Comparison of ENCODE assay signal across 18 cellular contexts in genomic region chr3:174536319-174536718, GRCh38.
"Had no signal": no experiment of that assay in that cellular context is flagged by ENCODE, and none has a peak within 500 bp of the region (broad histone marks: within the 10 kb centered on the region; RNA-seq: fewer than 3 reads in every experiment).

No MANE protein-coding gene starts in this region.

- H3K36me3 ChIP-seq: heart left ventricle, neutrophil, right lobe of liver, spleen, tibial artery, upper lobe of left lung, uterus had no signal

- DNase-seq: effector memory CD4-positive, alpha-beta T cell; heart left ventricle; hippocampal formation; kidney glomerular epithelial cell; mesendoderm; naive B cell; psoas muscle; retina; right lobe of liver; spleen; stimulated activated CD4-positive, alpha-beta T cell treated with anti-CD3 and anti-CD28 coated beads, Interleukin-15, amount 100 ng/mL, for 24 hours; stimulated activated CD4-positive, alpha-beta T cell treated with anti-CD3 and anti-CD28 coated beads, Interleukin-1b, Interleukin-23, amount 100 ng/mL, for 48 hours; stimulated activated CD4-positive, alpha-beta T cell treated with anti-CD3 and anti-CD28 coated beads, Interleukin-4, amount 100 ng/mL, for 24 hours; tibial artery; upper lobe of left lung; uterus had no signal

- H3K27ac ChIP-seq: heart left ventricle, neutrophil, psoas muscle, right lobe of liver, spleen, tibial artery, upper lobe of left lung, uterus had no signal

- FAIRE-seq: frontal cortex had no signal

- H3K9me3 ChIP-seq: heart left ventricle, neutrophil, psoas muscle, right lobe of liver, spleen, tibial artery, upper lobe of left lung, uterus had no signal

- H3K27me3 ChIP-seq: heart left ventricle, neutrophil, right lobe of liver, spleen, tibial artery, upper lobe of left lung, uterus had no signal

- H3K4me3 ChIP-seq: heart left ventricle, psoas muscle, right lobe of liver, spleen, tibial artery, upper lobe of left lung, uterus had no signal

- H3K4me1 ChIP-seq: psoas muscle, spleen, upper lobe of left lung, uterus had no signal
